Comparison of ENCODE assay signal across 1 cellular context in the genomic region with DNA sequence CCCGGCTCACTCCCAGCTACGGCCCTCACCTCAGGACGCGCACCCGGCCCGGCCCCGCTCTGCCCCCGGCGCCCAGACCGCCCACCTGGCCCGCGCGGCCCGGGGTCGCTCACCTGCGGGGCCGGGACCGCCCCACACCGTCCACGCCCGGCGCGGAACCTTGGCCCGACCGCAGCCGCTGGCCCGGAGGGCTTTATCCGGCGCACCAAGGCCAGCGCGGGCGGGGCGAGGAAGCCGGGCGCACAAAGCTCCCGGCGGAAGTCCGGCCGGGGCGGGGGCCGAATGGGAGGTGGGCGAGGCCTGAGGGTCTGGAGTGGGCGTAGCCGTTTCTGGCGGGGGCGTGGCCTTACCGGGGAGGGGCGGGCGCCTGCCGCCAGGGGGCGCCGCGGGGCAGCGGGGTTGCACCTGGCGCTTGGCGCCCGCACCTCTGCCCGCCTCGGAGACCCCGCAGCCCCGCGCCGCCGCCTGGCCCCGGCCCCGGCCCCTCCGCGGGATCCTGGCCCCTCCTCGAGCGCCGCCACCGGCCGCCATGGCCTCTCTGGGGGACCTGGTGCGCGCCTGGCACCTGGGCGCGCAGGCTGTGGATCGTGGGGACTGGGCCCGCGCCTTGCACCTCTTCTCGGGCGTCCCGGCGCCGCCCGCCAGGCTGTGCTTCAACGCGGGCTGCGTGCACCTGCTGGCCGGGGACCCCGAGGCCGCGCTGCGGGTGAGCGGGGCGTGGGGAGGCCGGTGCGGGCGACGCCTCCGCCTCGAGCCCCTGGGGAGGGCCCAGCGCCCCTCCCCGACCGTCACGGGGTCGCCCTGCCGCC.
TF ChIP-seq lines count a peak whose summit lies in the region.

Gene EXD3, minus strand, starts transcription at position 162 of the 809 bp plus-strand sequence. CDS start 27,805 bp downstream, outside the sequence.
Gene NOXA1, plus strand, starts transcription at position 393 of the 809 bp plus-strand sequence. Its CDS starts 137 bp downstream, at position 530.

TF ChIP-seq in GM23338, 12 proteins besides CTCF, POLR2A, EP300 and RAD21 (continued from another document):
- TF ChIP-seq, protein P1, sequence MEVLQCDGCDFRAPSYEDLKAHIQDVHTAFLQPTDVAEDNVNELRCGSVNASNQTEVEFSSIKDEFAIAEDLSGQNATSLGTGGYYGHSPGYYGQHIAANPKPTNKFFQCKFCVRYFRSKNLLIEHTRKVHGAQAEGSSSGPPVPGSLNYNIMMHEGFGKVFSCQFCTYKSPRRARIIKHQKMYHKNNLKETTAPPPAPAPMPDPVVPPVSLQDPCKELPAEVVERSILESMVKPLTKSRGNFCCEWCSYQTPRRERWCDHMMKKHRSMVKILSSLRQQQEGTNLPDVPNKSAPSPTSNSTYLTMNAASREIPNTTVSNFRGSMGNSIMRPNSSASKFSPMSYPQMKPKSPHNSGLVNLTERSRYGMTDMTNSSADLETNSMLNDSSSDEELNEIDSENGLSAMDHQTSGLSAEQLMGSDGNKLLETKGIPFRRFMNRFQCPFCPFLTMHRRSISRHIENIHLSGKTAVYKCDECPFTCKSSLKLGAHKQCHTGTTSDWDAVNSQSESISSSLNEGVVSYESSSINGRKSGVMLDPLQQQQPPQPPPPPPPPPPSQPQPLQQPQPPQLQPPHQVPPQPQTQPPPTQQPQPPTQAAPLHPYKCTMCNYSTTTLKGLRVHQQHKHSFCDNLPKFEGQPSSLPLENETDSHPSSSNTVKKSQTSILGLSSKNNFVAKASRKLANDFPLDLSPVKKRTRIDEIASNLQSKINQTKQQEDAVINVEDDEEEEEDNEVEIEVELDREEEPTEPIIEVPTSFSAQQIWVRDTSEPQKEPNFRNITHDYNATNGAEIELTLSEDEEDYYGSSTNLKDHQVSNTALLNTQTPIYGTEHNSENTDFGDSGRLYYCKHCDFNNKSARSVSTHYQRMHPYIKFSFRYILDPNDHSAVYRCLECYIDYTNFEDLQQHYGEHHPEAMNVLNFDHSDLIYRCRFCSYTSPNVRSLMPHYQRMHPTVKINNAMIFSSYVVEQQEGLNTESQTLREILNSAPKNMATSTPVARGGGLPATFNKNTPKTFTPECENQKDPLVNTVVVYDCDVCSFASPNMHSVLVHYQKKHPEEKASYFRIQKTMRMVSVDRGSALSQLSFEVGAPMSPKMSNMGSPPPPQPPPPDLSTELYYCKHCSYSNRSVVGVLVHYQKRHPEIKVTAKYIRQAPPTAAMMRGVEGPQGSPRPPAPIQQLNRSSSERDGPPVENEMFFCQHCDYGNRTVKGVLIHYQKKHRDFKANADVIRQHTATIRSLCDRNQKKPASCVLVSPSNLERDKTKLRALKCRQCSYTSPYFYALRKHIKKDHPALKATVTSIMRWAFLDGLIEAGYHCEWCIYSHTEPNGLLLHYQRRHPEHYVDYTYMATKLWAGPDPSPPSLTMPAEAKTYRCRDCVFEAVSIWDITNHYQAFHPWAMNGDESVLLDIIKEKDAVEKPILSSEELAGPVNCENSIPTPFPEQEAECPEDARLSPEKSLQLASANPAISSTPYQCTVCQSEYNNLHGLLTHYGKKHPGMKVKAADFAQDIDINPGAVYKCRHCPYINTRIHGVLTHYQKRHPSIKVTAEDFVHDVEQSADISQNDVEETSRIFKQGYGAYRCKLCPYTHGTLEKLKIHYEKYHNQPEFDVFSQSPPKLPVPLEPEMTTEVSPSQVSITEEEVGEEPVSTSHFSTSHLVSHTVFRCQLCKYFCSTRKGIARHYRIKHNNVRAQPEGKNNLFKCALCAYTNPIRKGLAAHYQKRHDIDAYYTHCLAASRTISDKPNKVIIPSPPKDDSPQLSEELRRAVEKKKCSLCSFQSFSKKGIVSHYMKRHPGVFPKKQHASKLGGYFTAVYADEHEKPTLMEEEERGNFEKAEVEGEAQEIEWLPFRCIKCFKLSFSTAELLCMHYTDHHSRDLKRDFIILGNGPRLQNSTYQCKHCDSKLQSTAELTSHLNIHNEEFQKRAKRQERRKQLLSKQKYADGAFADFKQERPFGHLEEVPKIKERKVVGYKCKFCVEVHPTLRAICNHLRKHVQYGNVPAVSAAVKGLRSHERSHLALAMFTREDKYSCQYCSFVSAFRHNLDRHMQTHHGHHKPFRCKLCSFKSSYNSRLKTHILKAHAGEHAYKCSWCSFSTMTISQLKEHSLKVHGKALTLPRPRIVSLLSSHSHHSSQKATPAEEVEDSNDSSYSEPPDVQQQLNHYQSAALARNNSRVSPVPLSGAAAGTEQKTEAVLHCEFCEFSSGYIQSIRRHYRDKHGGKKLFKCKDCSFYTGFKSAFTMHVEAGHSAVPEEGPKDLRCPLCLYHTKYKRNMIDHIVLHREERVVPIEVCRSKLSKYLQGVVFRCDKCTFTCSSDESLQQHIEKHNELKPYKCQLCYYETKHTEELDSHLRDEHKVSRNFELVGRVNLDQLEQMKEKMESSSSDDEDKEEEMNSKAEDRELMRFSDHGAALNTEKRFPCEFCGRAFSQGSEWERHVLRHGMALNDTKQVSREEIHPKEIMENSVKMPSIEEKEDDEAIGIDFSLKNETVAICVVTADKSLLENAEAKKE (CRISPR knock-in tag; IDR thresholded peaks at IDR 0.05): no peak
- TF ChIP-seq POLR2AphosphoS5 (IDR thresholded peaks at IDR 0.05; ENCODE audit: low read depth): peak; percentile 72
- TF ChIP-seq ZNF331 (CRISPR knock-in tag; IDR thresholded peaks at IDR 0.05; ENCODE audit: low read depth): no peak
- TF ChIP-seq CREB1 (CRISPR knock-in tag; IDR thresholded peaks at IDR 0.05; ENCODE audit: low read depth): peak; percentile 67; the same call in 1 of the 2 replicates
- TF ChIP-seq JUNB (IDR thresholded peaks at IDR 0.05; ENCODE audit: unreplicated experiment): no peak
- TF ChIP-seq, protein P2, sequence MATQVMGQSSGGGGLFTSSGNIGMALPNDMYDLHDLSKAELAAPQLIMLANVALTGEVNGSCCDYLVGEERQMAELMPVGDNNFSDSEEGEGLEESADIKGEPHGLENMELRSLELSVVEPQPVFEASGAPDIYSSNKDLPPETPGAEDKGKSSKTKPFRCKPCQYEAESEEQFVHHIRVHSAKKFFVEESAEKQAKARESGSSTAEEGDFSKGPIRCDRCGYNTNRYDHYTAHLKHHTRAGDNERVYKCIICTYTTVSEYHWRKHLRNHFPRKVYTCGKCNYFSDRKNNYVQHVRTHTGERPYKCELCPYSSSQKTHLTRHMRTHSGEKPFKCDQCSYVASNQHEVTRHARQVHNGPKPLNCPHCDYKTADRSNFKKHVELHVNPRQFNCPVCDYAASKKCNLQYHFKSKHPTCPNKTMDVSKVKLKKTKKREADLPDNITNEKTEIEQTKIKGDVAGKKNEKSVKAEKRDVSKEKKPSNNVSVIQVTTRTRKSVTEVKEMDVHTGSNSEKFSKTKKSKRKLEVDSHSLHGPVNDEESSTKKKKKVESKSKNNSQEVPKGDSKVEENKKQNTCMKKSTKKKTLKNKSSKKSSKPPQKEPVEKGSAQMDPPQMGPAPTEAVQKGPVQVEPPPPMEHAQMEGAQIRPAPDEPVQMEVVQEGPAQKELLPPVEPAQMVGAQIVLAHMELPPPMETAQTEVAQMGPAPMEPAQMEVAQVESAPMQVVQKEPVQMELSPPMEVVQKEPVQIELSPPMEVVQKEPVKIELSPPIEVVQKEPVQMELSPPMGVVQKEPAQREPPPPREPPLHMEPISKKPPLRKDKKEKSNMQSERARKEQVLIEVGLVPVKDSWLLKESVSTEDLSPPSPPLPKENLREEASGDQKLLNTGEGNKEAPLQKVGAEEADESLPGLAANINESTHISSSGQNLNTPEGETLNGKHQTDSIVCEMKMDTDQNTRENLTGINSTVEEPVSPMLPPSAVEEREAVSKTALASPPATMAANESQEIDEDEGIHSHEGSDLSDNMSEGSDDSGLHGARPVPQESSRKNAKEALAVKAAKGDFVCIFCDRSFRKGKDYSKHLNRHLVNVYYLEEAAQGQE (IDR thresholded peaks at IDR 0.05; ENCODE audit: unreplicated experiment): no peak
- no peak for TF ChIP-seq STAT1 (IDR thresholded peaks at IDR 0.05; ENCODE audit: unreplicated experiment)
